ENCODE assay signal across 18 cellular contexts in genomic region chr12:7101694-7102131, GRCh38. TPM values are rescaled to one million over a fixed set of nuclear protein-coding genes. Genes with fewer than 3 reads are reported as not detected.
DNase-seq lines count a peak whose midpoint lies in the region; ATAC-seq and TF ChIP-seq lines count a peak whose summit lies in the region.
"Had no signal": no experiment of that assay in that cellular context is flagged by ENCODE, and none has a peak within 500 bp of the region (broad histone marks: within the 10 kb centered on the region; RNA-seq: fewer than 3 reads in every experiment).

No MANE protein-coding gene starts in this region.

- H3K9me3 ChIP-seq in right atrium auricular region (peaks cover 3 to 10% of the 10 kb centered on the region in 2 donors), left ventricle myocardium inferior (replicated peaks) (peaks cover 10% of the 10 kb centered on the region)

- CTCF ChIA-PET in GM10248 (lab: Yijun Ruan, JAX), result interaction anchor here (1.3 kb wide), 1 partner anchor 11 kb away, joined by 4 read pairs; no protein-coding TSS in a partner anchor

- H3K4me1 ChIP-seq in right atrium auricular region (no peaks in the 10 kb centered on the region), left ventricle myocardium inferior (peaks cover 9% of the 10 kb centered on the region)

- intact Hi-C loops in Right ventricle myocardium superior (cut with DNase I) (no loop called here), left ventricle myocardium inferior (cut with micrococcal nuclease) (no loop called here)

- peak overlapping the region in 1 of 2 donors; percentile 19 for H3K27ac ChIP-seq in right atrium auricular region
- peak overlapping the region; percentile 54 for H3K27ac ChIP-seq in left ventricle myocardium inferior (replicated peaks)
- H3K27ac ChIP-seq: epithelial cell of prostate, HL-60 had no signal

- POLR2A ChIA-PET in GM10248 (lab: Yijun Ruan, JAX), result no interaction called here

- H3K36me3 ChIP-seq in right atrium auricular region (peaks cover 14% of the 10 kb centered on the region), left ventricle myocardium inferior (peaks cover 21% of the 10 kb centered on the region)

- H3K4me3 ChIP-seq in right atrium auricular region (no peak overlapping the region), left ventricle myocardium inferior (peak overlapping the region; percentile 5)

- peak; percentile 41 for ATAC-seq in Right ventricle myocardium superior (ENCODE audit: poor library complexity)
- ATAC-seq: left colon; naive thymus-derived CD8-positive, alpha-beta T cell had no signal

- no peak for TF ChIP-seq CTCF in right atrium auricular region (IDR thresholded peaks at IDR 0.05)
- TF ChIP-seq CTCF in left ventricle myocardium inferior (IDR thresholded peaks at IDR 0.05; ENCODE audit: borderline replicate concordance), result no peak
- no peak for TF ChIP-seq CTCF in GM10248 (IDR thresholded peaks at IDR 0.05; ENCODE audit: control extremely low read depth, extremely low read depth, low read depth, missing control alignments)

- no peaks in the 10 kb centered on the region for H3K27me3 ChIP-seq in right atrium auricular region
- H3K27me3 ChIP-seq in left ventricle myocardium inferior (ENCODE audit: low read depth), result no peaks in the 10 kb centered on the region

- DNase-seq in Right ventricle myocardium superior (peak; percentile 53), right atrium auricular region (ENCODE audit: low spot score) (no peak), left ventricle myocardium inferior (no peak), GM10248 (ENCODE audit: extremely low spot score) (no peak), kidney glomerular epithelial cell (lab: John Stamatoyannopoulos, UW) (no peak)
- no peak for DNase-seq in stimulated activated CD4-positive, alpha-beta T cell treated with anti-CD3 and anti-CD28 coated beads, Interleukin-4, amount 100 ng/mL, for 1 hour
- DNase-seq: activated CD4-positive, alpha-beta T cell treated with anti-CD3 and anti-CD28 coated beads, Interleukin-2, amount 50 U/mL, for 48 hours; caudate nucleus; HCEC 1CT; naive thymus-derived CD8-positive, alpha-beta T cell; NCI-H1694 treated with DMSO at 0.1 percent for 48 hours; NCI-H748 treated with DMSO at 0.1 percent for 48 hours; stimulated activated CD4-positive, alpha-beta T cell treated with anti-CD3 and anti-CD28 coated beads, Interleukin-4, amount 100 ng/mL, for 4 hours; stimulated activated naive CD4-positive, alpha-beta T cell treated with Interleukin-2 at 50 U/mL for 16 hours; T-helper 9 cell had no signal

RNA-seq across cellular contexts. Expression of gene C1RL, which starts 7.3 kb away (rescaled TPM):
- total RNA-seq in Right ventricle myocardium superior (10.7 TPM), right atrium auricular region (10 to 100 TPM; 18.7 to 34.7 TPM), left ventricle myocardium inferior (8.1 TPM)

RNA-seq across cellular contexts. Expression of gene C1R, which starts 9.5 kb away (rescaled TPM):
- total RNA-seq in Right ventricle myocardium superior (165 TPM), right atrium auricular region (100 to 1,000 TPM; 191 to 467 TPM), left ventricle myocardium inferior (143 TPM)

RNA-seq across cellular contexts. Expression of gene RBP5, which starts 27.0 kb away (rescaled TPM):
- 0.46 TPM for total RNA-seq in Right ventricle myocardium superior
- total RNA-seq in right atrium auricular region, result not detected
- 0.47 TPM for total RNA-seq in left ventricle myocardium inferior

RNA-seq across cellular contexts. Expression of gene CLSTN3, which starts 28.5 kb away (rescaled TPM):
- total RNA-seq in Right ventricle myocardium superior (3.7 TPM), right atrium auricular region (1 to 10 TPM; 6.1 to 8.3 TPM), left ventricle myocardium inferior (4.6 TPM)

RNA-seq across cellular contexts. Expression of gene C1S, which starts 41.2 kb away (rescaled TPM):
- total RNA-seq in Right ventricle myocardium superior (142 TPM), right atrium auricular region (100 to 1,000 TPM; 114 to 232 TPM), left ventricle myocardium inferior (108 TPM)
